17 cellular contexts compared by ENCODE assay signal in genomic region chr18:64807560-64807959, GRCh38.
DNase-seq lines count a peak whose midpoint lies in the region; ATAC-seq and TF ChIP-seq lines count a peak whose summit lies in the region.
"Had no signal": no experiment of that assay in that cellular context is flagged by ENCODE, and none has a peak within 500 bp of the region (broad histone marks: within the 10 kb centered on the region; RNA-seq: fewer than 3 reads in every experiment).

No MANE protein-coding gene starts in this region.

- H3K9ac ChIP-seq in PC-3 (ENCODE audit: low read length) = no peak overlapping the region
- H3K9ac ChIP-seq: BLaER1 had no signal

- no peaks in the 10 kb centered on the region for H3K36me3 ChIP-seq in PC-3 (ENCODE audit: low read depth, low read length)
- H3K36me3 ChIP-seq: BLaER1 had no signal

- DNase-seq in DMS 273 treated with DMSO at 0.1 percent for 48 hours (lab: John Stamatoyannopoulos, UW) (peak; percentile 62), NCI-H146 treated with DMSO at 0.1 percent for 48 hours (lab: John Stamatoyannopoulos, UW; ENCODE audit: unreplicated experiment) (peak; percentile 94), NCI-H69 (lab: John Stamatoyannopoulos, UW) (peak; percentile 97), cerebellum (ENCODE audit: low spot score) (peak; percentile 51), T-helper 1 cell (no peak), PC-3 (no peak), activated gamma-delta T cell (lab: John Stamatoyannopoulos, UW) (no peak)
- DNase-seq: CD4-positive, alpha-beta T cell; GF-D8; GOT3; HCEC 1CT; Kasumi-1; NCI-H510A; SIG-M5; T-cell had no signal

- H3K4me1 ChIP-seq in PC-3 (ENCODE audit: insufficient read depth, low read length) = no peaks in the 10 kb centered on the region
- H3K4me1 ChIP-seq: BLaER1 had no signal

- no peak for TF ChIP-seq CTCF in PC-3 (conservative IDR thresholded peaks at IDR 0.05; ENCODE audit: low read depth, low read length)

- intact Hi-C loops in PC-3 (cut with micrococcal nuclease) = no loop called here

- no peaks in the 10 kb centered on the region for H3K79me2 ChIP-seq in PC-3 (ENCODE audit: low read length)

- no peak overlapping the region for H2AFZ ChIP-seq in PC-3 (ENCODE audit: low read length)

- no peaks in the 10 kb centered on the region for H3K27me3 ChIP-seq in PC-3 (ENCODE audit: low read length)
- H3K27me3 ChIP-seq: BLaER1 had no signal

- no peaks in the 10 kb centered on the region for H3F3A ChIP-seq in PC-3 (ENCODE audit: low read length, unreplicated experiment)

- CTCF ChIA-PET in PC-3 (lab: Charles Lee) = no interaction called here

- H3K4me2 ChIP-seq in PC-3 (ENCODE audit: low read length) = no peak overlapping the region
- H3K4me2 ChIP-seq: BLaER1 had no signal

- no peak overlapping the region for H3K4me3 ChIP-seq in PC-3 (ENCODE audit: low read length)
- H3K4me3 ChIP-seq: BLaER1 had no signal

- H3K9me2 ChIP-seq in PC-3 (replicated peaks; ENCODE audit: low read length) = no peaks in the 10 kb centered on the region

- POLR2A ChIA-PET in PC-3 (lab: Charles Lee; ENCODE audit: unreplicated experiment) = no interaction called here

- no peak for ATAC-seq in HG02884 (IDR thresholded peaks at IDR 0.05; ENCODE audit: unreplicated experiment)
- ATAC-seq in PC-3 = no peak
- ATAC-seq: T-cell had no signal

- H3K27ac ChIP-seq in PC-3 (ENCODE audit: low read length) = no peak overlapping the region
- H3K27ac ChIP-seq: BLaER1 had no signal

- no TSS peak for BruUV-seq in PC-3 (replicated peaks; lab: Mats Ljungman, UMichigan)

- H3K9me3 ChIP-seq in PC-3 (ENCODE audit: low read length) = no peaks in the 10 kb centered on the region
- H3K9me3 ChIP-seq: BLaER1 had no signal

- no peaks in the 10 kb centered on the region for H4K20me1 ChIP-seq in PC-3 (ENCODE audit: low read length)
- H4K20me1 ChIP-seq: BLaER1 had no signal

Comparison
In these comparisons a context has a peak if more than half of its experiments do, and no peak if none do; other contexts are left out.
1. DNase-seq: peak in DMS 273 treated with DMSO at 0.1 percent for 48 hours (single experiment), NCI-H146 treated with DMSO at 0.1 percent for 48 hours (single experiment), NCI-H69 (single experiment) and cerebellum (single experiment); none in T-helper 1 cell (0 of 5), PC-3 (single experiment) and activated gamma-delta T cell (single experiment).